ENCODE assay signal across 8 cellular contexts in the genomic region with DNA sequence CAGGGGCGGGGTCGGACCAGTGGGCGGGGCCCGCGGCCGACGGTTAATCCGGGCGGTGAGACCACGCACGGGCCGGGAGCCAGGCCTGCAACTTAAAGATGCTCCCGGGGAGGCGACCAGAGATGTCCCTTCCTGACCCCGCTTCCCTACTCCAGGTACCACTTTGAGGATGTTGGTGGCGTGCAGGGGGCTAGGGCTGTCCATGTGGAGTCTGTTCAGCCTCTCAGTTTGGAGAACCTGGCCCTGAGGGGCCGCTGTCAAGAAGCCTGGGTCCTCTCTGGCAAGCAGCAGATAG. TPM values are rescaled to one million over a fixed set of nuclear protein-coding genes. Genes with fewer than 3 reads are reported as not detected.
DNase-seq lines count a peak whose midpoint lies in the region; ATAC-seq and TF ChIP-seq lines count a peak whose summit lies in the region.

No MANE protein-coding gene starts in this region.

- DNase-seq in activated T-cell treated with anti-CD3 and anti-CD28 coated beads for 48 hours (ENCODE audit: low read depth): peak; percentile 76
- no peak for DNase-seq in activated T-cell treated with anti-CD3 and anti-CD28 coated beads for 4 hours
- DNase-seq in SK-N-MC (ENCODE audit: low read depth, low spot score): no peak
- no peak for DNase-seq in epithelial cell of proximal tubule (ENCODE audit: low read depth)
- no peak for DNase-seq in osteocyte (ENCODE audit: extremely low spot score, unreplicated experiment)
- DNase-seq in germinal center (ENCODE audit: low spot score): no peak
- no peak for DNase-seq in NCI-H526 treated with DMSO at 0.1 percent for 48 hours (lab: John Stamatoyannopoulos, UW)

- no peak for TF ChIP-seq CTCF in epithelial cell of proximal tubule (conservative IDR thresholded peaks at IDR 0.05; ENCODE audit: low read depth, low read length)
- no peak for TF ChIP-seq CTCF in osteocyte (IDR thresholded peaks at IDR 0.05)

- H3K36me3 ChIP-seq in SK-N-MC (ENCODE audit: insufficient read depth, low read length): no peaks in the 10 kb centered on the region

- H3K4me3 Mint-ChIP-seq in osteocyte (ENCODE audit: unreplicated experiment): peak overlapping the region; percentile 93

- peaks cover 2% of the 10 kb centered on the region for H3K36me3 Mint-ChIP-seq in osteocyte (ENCODE audit: unreplicated experiment)

- peak overlapping the region; percentile 85 for H3K4me3 ChIP-seq in SK-N-MC
- peak overlapping the region; percentile 83 for H3K4me3 ChIP-seq in epithelial cell of proximal tubule (ENCODE audit: low read depth, low read length)

- no peaks in the 10 kb centered on the region for H3K27me3 Mint-ChIP-seq in osteocyte (ENCODE audit: unreplicated experiment)

- no peak for ATAC-seq in HG02938 (IDR thresholded peaks at IDR 0.05; ENCODE audit: unreplicated experiment)

- H3K4me1 Mint-ChIP-seq in osteocyte (ENCODE audit: unreplicated experiment): peaks cover 28% of the 10 kb centered on the region

- H3K9me3 Mint-ChIP-seq in osteocyte (ENCODE audit: unreplicated experiment): no peaks in the 10 kb centered on the region

- H3K27ac ChIP-seq in SK-N-MC: no peak overlapping the region

- peak overlapping the region; percentile 96 for H3K27ac Mint-ChIP-seq in osteocyte (ENCODE audit: unreplicated experiment)

- peak overlapping the region; percentile 81 for H3K9ac ChIP-seq in SK-N-MC (ENCODE audit: insufficient read length)

- H3K9me3 ChIP-seq in SK-N-MC (ENCODE audit: low read depth, low read length): no peaks in the 10 kb centered on the region

RNA-seq across cellular contexts. Expression of a gene that starts 0.6 kb away (rescaled TPM):
- total RNA-seq in epithelial cell of proximal tubule: 36.5 and 37.8 TPM in 2 replicates
- 29.3 and 29.8 TPM in 2 replicates for total RNA-seq in osteocyte

RNA-seq across cellular contexts. Expression of a gene that starts 6.2 kb away (rescaled TPM):
- total RNA-seq in epithelial cell of proximal tubule: 0.58 and 3.3 TPM in 2 replicates
- 5.6 and 6.4 TPM in 2 replicates for total RNA-seq in osteocyte

RNA-seq across cellular contexts. Expression of a gene that starts 21.0 kb away (rescaled TPM):
- total RNA-seq in epithelial cell of proximal tubule (0.06 TPM in 1 of 2 replicates, not detected in the other), osteocyte (not detected in 2 replicates)

RNA-seq across cellular contexts. Expression of a gene that starts 40.0 kb away (rescaled TPM):
- total RNA-seq in epithelial cell of proximal tubule (37.2 and 58.1 TPM in 2 replicates), osteocyte (48.9 and 53.6 TPM in 2 replicates)

RNA-seq across cellular contexts. Expression of a gene that starts 41.2 kb away (rescaled TPM):
- total RNA-seq in epithelial cell of proximal tubule (9.1 and 13.0 TPM in 2 replicates), osteocyte (38.7 and 40.1 TPM in 2 replicates)
